ENCODE assay signal across 8 cellular contexts in the genomic region with DNA sequence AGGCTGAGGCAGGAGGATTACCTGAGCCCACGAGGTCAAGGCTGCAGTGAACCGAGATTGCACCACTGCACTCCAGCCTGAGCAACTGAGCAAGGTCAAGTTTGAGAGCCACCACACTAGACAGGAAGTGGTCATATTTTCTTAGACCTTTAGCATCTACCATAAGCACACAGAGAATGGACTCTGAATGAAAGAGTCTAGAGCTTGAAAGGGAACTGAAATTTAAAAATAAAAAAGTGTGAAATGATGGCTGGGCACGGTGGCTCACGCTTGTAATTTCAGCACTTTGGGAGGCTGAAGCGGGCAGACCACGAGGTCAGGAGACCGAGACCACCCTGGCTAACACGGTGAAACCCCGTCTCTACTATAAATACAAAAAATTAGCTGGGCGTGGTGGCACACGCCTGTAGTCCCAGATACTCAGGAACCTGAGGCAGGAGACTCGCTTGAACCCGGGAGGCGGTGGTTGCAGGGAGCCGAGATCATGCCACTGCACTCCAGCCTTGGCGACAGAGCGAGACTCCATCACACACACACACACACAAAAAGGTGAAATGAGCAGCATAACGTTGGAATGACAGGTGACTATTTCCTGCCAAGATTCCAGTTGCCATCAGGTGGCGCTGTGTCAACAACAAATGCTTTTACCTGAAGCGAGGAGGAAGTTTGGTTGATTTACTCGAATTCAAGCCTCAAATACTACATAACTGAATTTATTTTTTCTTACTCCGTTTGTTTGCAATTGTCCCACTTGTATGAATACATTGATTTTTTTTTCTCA. TPM values are rescaled to one million over a fixed set of nuclear protein-coding genes. Genes with fewer than 3 reads are reported as not detected.
DNase-seq lines count a peak whose midpoint lies in the region; ATAC-seq and TF ChIP-seq lines count a peak whose summit lies in the region.

No MANE protein-coding gene starts in this region.

- H3K4me1 Mint-ChIP-seq in activated CD4-positive, alpha-beta T cell treated with anti-CD3 and anti-CD28 coated beads for 36 hours = peaks cover 15% of the 10 kb centered on the region

- DNase-seq in ACHN (peak; percentile 57), NCI-H2171 (lab: John Stamatoyannopoulos, UW) (peak; percentile 82), colonic mucosa (peak; percentile 91), left lung (peak in 1 of 2 donors; percentile 71)
- DNase-seq in activated CD4-positive, alpha-beta T cell treated with anti-CD3 and anti-CD28 coated beads for 36 hours = peak; percentile 90
- DNase-seq in stimulated activated CD4-positive, alpha-beta T cell treated with anti-CD3 and anti-CD28 coated beads, Interleukin-4, amount 100 ng/mL, for 24 hours = peak; percentile 84

- in situ Hi-C loops in ACHN (cut with HindIII; ENCODE audit: low pct_ligation_motif_present, low pct_unique_long_range_greater_than_20kb, low sequenced_read_pairs) = no loop called here

- intact Hi-C loops in activated CD4-positive, alpha-beta T cell treated with anti-CD3 and anti-CD28 coated beads for 36 hours (cut with DNase I, micrococcal nuclease) = loop anchor here (1.0 to 10.0 kb wide), 11 partner anchors 31 to 839 kb away; partner anchors contain the start of genes INSL6 (in 1 of the 2) and RCL1 (in 1 of the 2)
- intact Hi-C loops in colonic mucosa (cut with DNase I) = loop anchor here (5.0 kb wide), 2 partner anchors 160 to 225 kb away; partner anchors contain the start of gene JAK2
- intact Hi-C loops in left lung (cut with DNase I) = loop anchor here in 1 of 2 donors (5.0 kb wide), 2 partner anchors 160 to 225 kb away; partner anchors contain the start of gene JAK2

- H3K27me3 ChIP-seq in colonic mucosa (no peaks in the 10 kb centered on the region), left lung (no peaks in the 10 kb centered on the region)

- no peaks in the 10 kb centered on the region for H3K9me3 ChIP-seq in colonic mucosa
- H3K9me3 ChIP-seq in left lung = no peaks in the 10 kb centered on the region

- H3K4me3 ChIP-seq in colonic mucosa (peak overlapping the region; percentile 17), left lung (peak overlapping the region; percentile 18 to 23)

- H3K27ac Mint-ChIP-seq in activated CD4-positive, alpha-beta T cell treated with anti-CD3 and anti-CD28 coated beads for 36 hours = peak overlapping the region; percentile 55

- H3K27ac ChIP-seq in colonic mucosa (peak overlapping the region; percentile 48), left lung (peak overlapping the region; percentile 49 to 88)

- peak overlapping the region; percentile 43 for H3K4me3 Mint-ChIP-seq in activated CD4-positive, alpha-beta T cell treated with anti-CD3 and anti-CD28 coated beads for 36 hours

- POLR2A ChIA-PET in activated CD4-positive, alpha-beta T cell treated with anti-CD3 and anti-CD28 coated beads for 36 hours (lab: Charles Lee) = interaction anchor here (0.5 kb wide), 1 partner anchor 796 kb away, joined by 3 read pairs; no protein-coding TSS in a partner anchor

- H3K9ac ChIP-seq in colonic mucosa (ENCODE audit: low read depth in 2 of 2, low read length in 2 of 2) = peak overlapping the region in 1 of 2 donors; percentile 68

- H3K4me1 ChIP-seq in colonic mucosa (no peaks in the 10 kb centered on the region), left lung (peaks cover 4 to 53% of the 10 kb centered on the region in 2 donors)

- peaks cover 7% of the 10 kb centered on the region for H3K27me3 Mint-ChIP-seq in activated CD4-positive, alpha-beta T cell treated with anti-CD3 and anti-CD28 coated beads for 36 hours

- CTCF ChIA-PET in activated CD4-positive, alpha-beta T cell treated with anti-CD3 and anti-CD28 coated beads for 36 hours (lab: Charles Lee) = interaction anchor here (0.6 to 10.1 kb wide), 36 partner anchors 8 to 838 kb away, joined by 3 to 95 read pairs (median 3); partner anchors contain the start of genes JAK2 and RCL1

- TF ChIP-seq CTCF in colonic mucosa (IDR thresholded peaks at IDR 0.05) (peak; percentile 77), left lung (IDR thresholded peaks at IDR 0.05) (peak; percentile 70 to 78)

- H3K36me3 ChIP-seq in colonic mucosa (no peaks in the 10 kb centered on the region), left lung (no peaks in the 10 kb centered on the region)

- no peaks in the 10 kb centered on the region for H3K9me3 Mint-ChIP-seq in activated CD4-positive, alpha-beta T cell treated with anti-CD3 and anti-CD28 coated beads for 36 hours (ENCODE audit: low read depth)

- ATAC-seq in GM18519 (IDR thresholded peaks at IDR 0.05; ENCODE audit: low FRiP score, unreplicated experiment) (peak; percentile 67), HG03064 (IDR thresholded peaks at IDR 0.05; ENCODE audit: low read depth, unreplicated experiment) (peak; percentile 82), left lung (peak; percentile 82)
- ATAC-seq in activated CD4-positive, alpha-beta T cell treated with anti-CD3 and anti-CD28 coated beads for 36 hours = peak; percentile 86

- no peaks in the 10 kb centered on the region for H3K36me3 Mint-ChIP-seq in activated CD4-positive, alpha-beta T cell treated with anti-CD3 and anti-CD28 coated beads for 36 hours (ENCODE audit: low read depth)

RNA-seq across cellular contexts. Expression of gene AK3, which starts 21.3 kb away (rescaled TPM):
- 10 to 100 TPM; 32.6 to 41.0 TPM for total RNA-seq in activated CD4-positive, alpha-beta T cell treated with anti-CD3 and anti-CD28 coated beads for 36 hours
- total RNA-seq in colonic mucosa (10 to 100 TPM; 80.3 to 95.7 TPM), left lung (10 to 100 TPM; 44.8 to 52.4 TPM)

RNA-seq across cellular contexts. Expression of gene RCL1, which starts 30.4 kb away (rescaled TPM):
- 10 to 100 TPM; 27.0 to 36.4 TPM for total RNA-seq in activated CD4-positive, alpha-beta T cell treated with anti-CD3 and anti-CD28 coated beads for 36 hours
- total RNA-seq in colonic mucosa = 10 to 100 TPM in 1 of 2 donors, 1 to 10 TPM in 1; 7.0 to 12.5 TPM
- 10 to 100 TPM; 11.2 to 22.6 TPM for total RNA-seq in left lung
